Comparison of ENCODE assay signal across 10 cellular contexts in genomic region chr6:94190030-94190429, GRCh38.
"Had no signal": no experiment of that assay in that cellular context is flagged by ENCODE, and none has a peak within 500 bp of the region (broad histone marks: within the 10 kb centered on the region; RNA-seq: fewer than 3 reads in every experiment).

No MANE protein-coding gene starts in this region.

- H3K4me2 ChIP-seq: GM23338 had no signal

- H3K27ac ChIP-seq: GM23248 had no signal

- DNase-seq: GM23248, GOT3, H7, H9, HCEC 1CT, HFFc6 had no signal

- H3K9ac ChIP-seq: GM23248 had no signal

- H3K36me3 ChIP-seq: HAP-1 had no signal

- H3K9me3 ChIP-seq: HAP-1 had no signal

- FAIRE-seq: H1, H54 had no signal

- H2AFZ ChIP-seq: GM23248, GM23338 had no signal

- H3K4me3 ChIP-seq: GM23248, GM23338, HAP-1 had no signal
